21 cellular contexts compared by ENCODE assay signal in genomic region chr15:64746921-64747320, GRCh38. TPM values are rescaled to one million over a fixed set of nuclear protein-coding genes. Genes with fewer than 3 reads are reported as not detected.
"Had no signal": no experiment of that assay in that cellular context is flagged by ENCODE, and none has a peak within 500 bp of the region (broad histone marks: within the 10 kb centered on the region; RNA-seq: fewer than 3 reads in every experiment).

No MANE protein-coding gene starts in this region.

- H3K79me2 ChIP-seq: parathyroid adenoma had no signal

- H3K9ac ChIP-seq: parathyroid adenoma had no signal

- H3K4me3 ChIP-seq: gastrocnemius medialis, smooth muscle cell, thoracic aorta, uterus had no signal

- H3K27ac ChIP-seq: epithelial cell of prostate, gastrocnemius medialis, parathyroid adenoma, thoracic aorta had no signal

- H3K36me3 Mint-ChIP-seq: naive thymus-derived CD8-positive, alpha-beta T cell had no signal

- H3K9me3 ChIP-seq: gastrocnemius medialis, thoracic aorta, uterus had no signal

- DNase-seq: activated CD4-positive, CD25-positive, alpha-beta regulatory T cell treated with anti-CD3 and anti-CD28 coated beads, Interleukin-2, amount 50 U/mL, for 72 hours; activated naive CD4-positive, alpha-beta T cell treated with Interleukin-2 at 50 U/mL for 16 hours; activated T-cell treated with anti-CD3 and anti-CD28 coated beads for 4 hours; anterior cingulate cortex; dermis blood vessel endothelial cell; effector memory CD8-positive, alpha-beta T cell; gastrocnemius medialis; naive thymus-derived CD8-positive, alpha-beta T cell; stimulated activated CD4-positive, alpha-beta T cell treated with anti-CD3 and anti-CD28 coated beads, Interleukin-4, amount 100 ng/mL, for 4 hours; stimulated activated CD8-positive, alpha-beta memory T cell treated with anti-CD3 and anti-CD28 coated beads, Interleukin-4, amount 100 ng/mL, for 48 hours; stimulated activated naive CD8-positive, alpha-beta T cell treated with anti-CD3 and anti-CD28 coated beads, Interleukin-15, amount 100 ng/mL, for 72 hours; SW 1271; uterus had no signal

- H3K27ac Mint-ChIP-seq: activated T-helper 17 cell treated with anti-CD3 and anti-CD28 coated beads, Interleukin-2, amount 50 U/mL, for 72 hours; effector memory CD8-positive, alpha-beta T cell had no signal

- H3K4me3 Mint-ChIP-seq: activated T-helper 17 cell treated with anti-CD3 and anti-CD28 coated beads, Interleukin-2, amount 50 U/mL, for 72 hours; effector memory CD8-positive, alpha-beta T cell; naive thymus-derived CD8-positive, alpha-beta T cell; stimulated activated naive CD8-positive, alpha-beta T cell treated with anti-CD3 and anti-CD28 coated beads, Interleukin-15, amount 100 ng/mL, for 72 hours had no signal

- H3K4me1 Mint-ChIP-seq: activated T-helper 17 cell treated with anti-CD3 and anti-CD28 coated beads, Interleukin-2, amount 50 U/mL, for 72 hours; stimulated activated naive CD8-positive, alpha-beta T cell treated with anti-CD3 and anti-CD28 coated beads, Interleukin-15, amount 100 ng/mL, for 72 hours had no signal

- H3K4me2 ChIP-seq: smooth muscle cell had no signal

- H3K27me3 ChIP-seq: gastrocnemius medialis, uterus had no signal

- H3K4me1 ChIP-seq: parathyroid adenoma, uterus had no signal

- H3K36me3 ChIP-seq: gastrocnemius medialis, thoracic aorta, uterus had no signal

- H3K9me3 Mint-ChIP-seq: activated T-helper 17 cell treated with anti-CD3 and anti-CD28 coated beads, Interleukin-2, amount 50 U/mL, for 72 hours; effector memory CD8-positive, alpha-beta T cell; naive thymus-derived CD8-positive, alpha-beta T cell; stimulated activated naive CD8-positive, alpha-beta T cell treated with anti-CD3 and anti-CD28 coated beads, Interleukin-15, amount 100 ng/mL, for 72 hours had no signal

- H2AFZ ChIP-seq: parathyroid adenoma had no signal

RNA-seq across cellular contexts. Expression of gene RBPMS2, which starts 28.5 kb away (rescaled TPM):
- total RNA-seq: activated CD8-positive, alpha-beta memory T cell treated with anti-CD3 and anti-CD28 coated beads for 36 hours; activated T-helper 17 cell treated with anti-CD3 and anti-CD28 coated beads, Interleukin-2, amount 50 U/mL, for 72 hours; dermis blood vessel endothelial cell; naive thymus-derived CD8-positive, alpha-beta T cell; T-helper 2 cell treated with Interferon-gamma antibody and Interleukin-4, amounts not matched to agents 100 ng/mL and 5 ng/mL, for 36 hours had no signal
- polyA plus RNA-seq: keratinocyte; naive thymus-derived CD8-positive, alpha-beta T cell had no signal
